Comparison of ENCODE assay signal across 7 cellular contexts in the genomic region with DNA sequence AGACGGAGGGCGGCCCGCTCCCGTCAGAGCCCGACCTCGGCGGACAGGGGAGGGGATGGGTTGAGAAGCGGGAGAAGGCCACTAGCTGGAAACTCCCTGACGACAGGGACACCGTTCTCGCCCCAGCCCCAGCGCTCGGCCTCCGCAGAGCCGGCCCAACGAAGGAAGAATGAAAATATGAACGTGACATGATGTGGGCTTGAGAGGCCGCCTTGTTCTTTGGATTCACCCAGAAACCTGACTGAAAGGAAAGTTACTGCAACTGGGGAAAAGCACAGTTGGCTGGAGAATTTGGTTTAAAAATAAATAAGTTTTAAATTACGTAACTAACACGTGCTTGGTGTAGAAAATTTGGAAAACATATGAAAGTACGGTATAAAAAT. TPM values are rescaled to one million over a fixed set of nuclear protein-coding genes. Genes with fewer than 3 reads are reported as not detected.
DNase-seq lines count a peak whose midpoint lies in the region; ATAC-seq, FAIRE-seq and TF ChIP-seq lines count a peak whose summit lies in the region.

No MANE protein-coding gene starts in this region.

- CTCF ChIA-PET in PC-3 (lab: Charles Lee), result no interaction called here

- FAIRE-seq in bronchial epithelial cell (lab: Jason Lieb, UNC) (no peak), kidney (lab: Jason Lieb, UNC) (no peak)

- H3F3A ChIP-seq in PC-3 (ENCODE audit: low read length, unreplicated experiment), result no peaks in the 10 kb centered on the region

- DNase-seq in GM06990 (ENCODE audit: extremely low read depth, insufficient read length) (no peak), HAP-1 (ENCODE audit: low spot score in 2 of 2) (peak; percentile 49 to 62), PC-3 (peak; percentile 54), bronchial epithelial cell (ENCODE audit: low read depth) (no peak), kidney (peak; percentile 89), pons (ENCODE audit: low spot score) (no peak)
- peak; percentile 23 to 26 for DNase-seq in stimulated activated CD8-positive, alpha-beta memory T cell treated with anti-CD3 and anti-CD28 coated beads, Interleukin-2, amount 100 ng/mL, for 48 hours (ENCODE audit: low read depth in 2 of 2)

- H3K9ac ChIP-seq in PC-3 (ENCODE audit: low read length), result peak overlapping the region; percentile 99
- peak overlapping the region; percentile 93 to 94 for H3K9ac ChIP-seq in kidney (ENCODE audit: low read length in 2 of 2)

- H3K9me3 ChIP-seq in HAP-1 (no peaks in the 10 kb centered on the region), PC-3 (ENCODE audit: low read length) (no peaks in the 10 kb centered on the region), kidney (ENCODE audit: control insufficient read depth in 1 of 2, low read length in 2 of 2) (no peaks in the 10 kb centered on the region)

- H3K36me3 ChIP-seq in GM06990 (ENCODE audit: control insufficient read depth, insufficient read depth, low read length) (no peaks in the 10 kb centered on the region), HAP-1 (replicated peaks) (0 out of 2 replicates have a peak, but pooled peaks cover 2% of the 10 kb centered on the region), PC-3 (ENCODE audit: low read depth, low read length) (no peaks in the 10 kb centered on the region), bronchial epithelial cell (ENCODE audit: control insufficient read depth, insufficient read depth, low read length) (no peaks in the 10 kb centered on the region), kidney (ENCODE audit: control insufficient read depth in 1 of 2, insufficient read depth in 2 of 2, low read length in 2 of 2) (no peaks in the 10 kb centered on the region)

- H3K4me3 ChIP-seq in GM06990 (replicated peaks; ENCODE audit: low read depth, low read length), result peak overlapping the region; percentile 86
- H3K4me3 ChIP-seq in HAP-1, result peak overlapping the region; percentile 86
- H3K4me3 ChIP-seq in PC-3 (ENCODE audit: low read length), result peak overlapping the region; percentile 80
- peak overlapping the region; percentile 77 for H3K4me3 ChIP-seq in bronchial epithelial cell (ENCODE audit: low read depth, low read length)
- peak overlapping the region; percentile 82 for H3K4me3 ChIP-seq in kidney (ENCODE audit: low read length in 2 of 2)

- in situ Hi-C loops in HAP-1 (cut with MboI; ENCODE audit: low sequenced_read_pairs), result no loop called here

- H3K27ac ChIP-seq in PC-3 (ENCODE audit: low read length), result peak overlapping the region; percentile 69
- peak overlapping the region; percentile 96 to 97 for H3K27ac ChIP-seq in kidney (ENCODE audit: low read depth in 2 of 2, low read length in 2 of 2)

- peak overlapping the region; percentile 80 for H2AFZ ChIP-seq in PC-3 (ENCODE audit: low read length)

- H3K4me2 ChIP-seq in PC-3 (ENCODE audit: low read length), result peak overlapping the region; percentile 92

- H3K9me2 ChIP-seq in PC-3 (replicated peaks; ENCODE audit: low read length), result no peaks in the 10 kb centered on the region

- POLR2A ChIA-PET in PC-3 (lab: Charles Lee; ENCODE audit: unreplicated experiment), result interaction anchor here (0.5 to 1.5 kb wide), 3 partner anchors 18 to 548 kb away, joined by 3 to 5 read pairs (median 4); no protein-coding TSS in a partner anchor

- H3K79me2 ChIP-seq in PC-3 (ENCODE audit: low read length), result no peaks in the 10 kb centered on the region

- ATAC-seq in PC-3, result peak; percentile 55

- H3K27me3 ChIP-seq in GM06990 (replicated peaks; ENCODE audit: control insufficient read depth, insufficient read depth, low read length), result peaks cover 1% of the 10 kb centered on the region; the same call in 1 of the 2 replicates
- no peaks in the 10 kb centered on the region; the same call in 1 of the 2 replicates for H3K27me3 ChIP-seq in HAP-1 (ENCODE audit: low read depth)
- H3K27me3 ChIP-seq in PC-3 (ENCODE audit: low read length), result no peaks in the 10 kb centered on the region
- H3K27me3 ChIP-seq in bronchial epithelial cell (ENCODE audit: control insufficient read depth, insufficient read depth, low read length), result peaks cover 2% of the 10 kb centered on the region

- no peak for TF ChIP-seq CTCF in GM06990 (IDR thresholded peaks at IDR 0.05; ENCODE audit: insufficient read depth, low read length, poor library complexity, severe bottlenecking)
- TF ChIP-seq CTCF in PC-3 (conservative IDR thresholded peaks at IDR 0.05; ENCODE audit: low read depth, low read length), result no peak
- TF ChIP-seq CTCF in bronchial epithelial cell (IDR thresholded peaks at IDR 0.05; ENCODE audit: insufficient read depth, low read length, severe bottlenecking), result no peak
- no peak for TF ChIP-seq CTCF in kidney (IDR thresholded peaks at IDR 0.05; ENCODE audit: borderline replicate concordance, extremely low read depth, insufficient read depth)

- peaks cover 7% of the 10 kb centered on the region for H3K4me1 ChIP-seq in HAP-1
- peaks cover 20% of the 10 kb centered on the region for H3K4me1 ChIP-seq in PC-3 (ENCODE audit: insufficient read depth, low read length)
- peaks cover 0 to 11% of the 10 kb centered on the region in 2 donors for H3K4me1 ChIP-seq in kidney (ENCODE audit: control insufficient read depth in 1 of 2, insufficient read depth in 1 of 2, low read depth in 1 of 2, low read length in 2 of 2)

- TSS peak; percentile 91 for BruUV-seq in PC-3 (replicated peaks; lab: Mats Ljungman, UMichigan)

- H4K20me1 ChIP-seq in PC-3 (ENCODE audit: low read length), result no peaks in the 10 kb centered on the region

- intact Hi-C loops in PC-3 (cut with micrococcal nuclease) (loop anchor here (10.0 kb wide), 1 partner anchor 439 kb away; no protein-coding TSS in a partner anchor), kidney (cut with DNase I) (no loop called here)

RNA-seq across cellular contexts. Expression of a gene that starts 21.1 kb away (rescaled TPM):
- total RNA-seq in PC-3 (2014; rRNA removed) (0.55 and 4.3 TPM in 2 replicates), bronchial epithelial cell (under 0.01 TPM in 1 of 2 replicates, not detected in the other), kidney (0.31 TPM)
- polyA plus RNA-seq in kidney (ENCODE audit: insufficient read depth, low read depth, low replicate concordance), result 0.39 TPM

RNA-seq across cellular contexts. Expression of a gene that starts 40.4 kb away (rescaled TPM):
- total RNA-seq in PC-3 (2014; rRNA removed) (57.9 and 59.3 TPM in 2 replicates), bronchial epithelial cell (19.5 and 20.6 TPM in 2 replicates), kidney (28.0 TPM)
- polyA plus RNA-seq in kidney (ENCODE audit: insufficient read depth, low read depth, low replicate concordance), result 20.3 TPM

Comparison
In these comparisons a context has a peak if more than half of its experiments do, and no peak if none do; other contexts are left out.
1. DNase-seq: peak in HAP-1 (2 of 2), PC-3 (single experiment), kidney (single experiment) and stimulated activated CD8-positive, alpha-beta memory T cell treated with anti-CD3 and anti-CD28 coated beads, Interleukin-2, amount 100 ng/mL, for 48 hours (2 of 2); none in GM06990 (single experiment), bronchial epithelial cell (single experiment) and pons (single experiment).
2. Peak in every context shown above with its lines, with median percentiles within 50 percentile points of each other: H3K4me3 ChIP-seq.